In the genomic region with DNA sequence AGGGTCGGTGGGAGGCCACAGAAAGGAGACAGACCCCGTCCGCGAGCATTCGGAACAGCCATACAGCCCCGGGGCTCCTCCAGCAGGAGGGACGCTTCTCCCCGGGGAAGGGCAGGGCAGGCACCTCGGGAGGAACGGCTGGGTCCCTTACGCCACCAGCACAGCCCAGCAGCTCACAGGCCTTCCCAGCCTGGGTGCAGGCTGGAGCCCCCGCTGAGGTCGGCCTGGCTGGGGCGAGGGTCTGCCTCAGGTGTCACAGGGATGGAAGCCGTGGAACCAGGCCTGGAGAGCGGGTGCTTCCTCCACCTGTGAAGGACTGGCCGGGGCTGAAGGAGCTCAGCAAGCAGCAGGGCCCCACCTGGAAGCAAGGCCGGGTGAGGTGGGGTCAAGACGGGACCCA, we compare ENCODE assay signal across 23 cellular contexts.
"Had no signal": no experiment of that assay in that cellular context is flagged by ENCODE, and none has a peak within 500 bp of the region (broad histone marks: within the 10 kb centered on the region; RNA-seq: fewer than 3 reads in every experiment).

No MANE protein-coding gene starts in this region.

- H3K27ac ChIP-seq: KMS-11 had no signal

- FAIRE-seq: astrocyte had no signal

- H3K9ac ChIP-seq: KMS-11 had no signal

- ATAC-seq: activated CD8-positive, alpha-beta T cell treated with anti-CD3 and anti-CD28 coated beads, Interleukin-2, amount 10 ng/mL, durations not matched to agents 7 days and 5 days; PC-3; T-helper 17 cell; WTC11 had no signal

- DNase-seq: activated CD4-positive, alpha-beta T cell treated with anti-CD3 and anti-CD28 coated beads for 48 hours; activated CD4-positive, alpha-beta T cell treated with anti-CD3 and anti-CD28 coated beads, Interleukin-2, amount 50 U/mL, for 4 hours; activated CD4-positive, CD25-positive, alpha-beta regulatory T cell treated with anti-CD3 and anti-CD28 coated beads, Interleukin-2, amount 50 U/mL, for 72 hours; activated CD8-positive, alpha-beta memory T cell treated with anti-CD3 and anti-CD28 coated beads, Interleukin-2, amount 50 U/mL, for 48 hours; activated CD8-positive, alpha-beta T cell treated with anti-CD3 and anti-CD28 coated beads, Interleukin-2, amount 10 ng/mL, durations not matched to agents 7 days and 5 days; activated effector memory CD4-positive, alpha-beta T cell treated with Interleukin-2 at 50 U/mL for 16 hours; activated naive CD4-positive, alpha-beta T cell; activated T-cell treated with anti-CD3 and anti-CD28 coated beads, Interleukin-2, amount 50 U/mL, for 1 hour; amygdala; NCI-H1092; NCI-H1417; NCI-H1694 treated with DMSO at 0.1 percent for 48 hours; NCI-H2029 treated with DMSO at 0.1 percent for 48 hours; NCI-H510A treated with DMSO at 0.1 percent for 48 hours; NCI-H69; NK-92 treated with Interleukin-12 subunit alpha and Interleukin-12 subunit beta, amount 100 ng/mL, for 24 hours; PC-3; SIG-M5; T-helper 17 cell; T-helper 9 cell had no signal

- H3K4me2 ChIP-seq: KMS-11 had no signal
